In the genomic region with DNA sequence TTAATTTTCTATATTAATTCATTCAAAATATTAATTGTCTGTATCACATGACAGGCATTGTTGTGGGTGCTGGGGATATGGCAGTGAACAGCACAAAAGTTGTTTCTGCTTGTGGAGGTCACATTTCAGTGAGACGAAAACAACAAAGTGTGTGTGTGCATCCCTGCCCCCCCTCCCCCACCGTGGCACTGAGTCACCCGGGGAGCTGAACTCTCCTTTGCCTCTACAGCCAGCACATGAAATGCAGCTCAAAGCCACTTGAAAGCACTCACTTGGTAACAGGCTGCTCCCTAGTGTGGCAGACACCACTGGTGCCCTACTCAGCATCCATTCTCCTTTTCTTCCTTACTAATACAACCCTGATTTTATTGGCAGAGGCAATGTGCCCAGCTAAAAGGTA, we compare ENCODE assay signal across 9 cellular contexts. TPM values are rescaled to one million over a fixed set of nuclear protein-coding genes. Genes with fewer than 3 reads are reported as not detected.
A peak's percentile ranks its signal among the peaks of the same experiment; 100 is the strongest.
DNase-seq lines count a peak whose midpoint lies in the region; ATAC-seq and TF ChIP-seq lines count a peak whose summit lies in the region.
"Had no signal": no experiment of that assay in that cellular context is flagged by ENCODE, and none has a peak within 500 bp of the region (broad histone marks: within the 10 kb centered on the region; RNA-seq: fewer than 3 reads in every experiment).

No MANE protein-coding gene starts in this region.

- no peak for TF ChIP-seq POLR2A in heart left ventricle (IDR thresholded peaks at IDR 0.05)

- POLR2A ChIA-PET in activated CD4-positive, alpha-beta T cell treated with anti-CD3 and anti-CD28 coated beads, Interleukin-2, amount 10 ng/mL, durations not matched to agents 7 days and 5 days (lab: Charles Lee), result no interaction called here

- H3K4me3 Mint-ChIP-seq in activated CD4-positive, alpha-beta T cell treated with anti-CD3 and anti-CD28 coated beads, Interleukin-2, amount 10 ng/mL, durations not matched to agents 7 days and 5 days, result no peak overlapping the region

- no peak overlapping the region for H3K27ac ChIP-seq in heart left ventricle

- peak; percentile 6 for DNase-seq in NCI-H1694 treated with DMSO at 0.1 percent for 48 hours (lab: John Stamatoyannopoulos, UW)
- no peak for DNase-seq in NCI-H1694 (lab: John Stamatoyannopoulos, UW)
- peak; percentile 62 for DNase-seq in activated CD4-positive, alpha-beta T cell treated with anti-CD3 and anti-CD28 coated beads, Interleukin-2, amount 10 ng/mL, durations not matched to agents 7 days and 5 days
- peak; percentile 47 for DNase-seq in choroid plexus epithelial cell (ENCODE audit: low read depth)
- DNase-seq in stimulated activated CD8-positive, alpha-beta memory T cell treated with anti-CD3 and anti-CD28 coated beads, Interleukin-4, amount 100 ng/mL, for 48 hours, result peak; percentile 76
- no peak for DNase-seq in heart left ventricle
- DNase-seq: NCI-H1105 had no signal

- no peaks in the 10 kb centered on the region for H3K9me3 ChIP-seq in heart left ventricle

- no peaks in the 10 kb centered on the region for H3K27me3 ChIP-seq in heart left ventricle

- ATAC-seq in heart left ventricle (no peak), HG03280 (IDR thresholded peaks at IDR 0.05; ENCODE audit: unreplicated experiment) (no peak), GM18858 (IDR thresholded peaks at IDR 0.05; ENCODE audit: unreplicated experiment) (no peak)

- H3K4me1 Mint-ChIP-seq in activated CD4-positive, alpha-beta T cell treated with anti-CD3 and anti-CD28 coated beads, Interleukin-2, amount 10 ng/mL, durations not matched to agents 7 days and 5 days, result peaks cover 12% of the 10 kb centered on the region

- intact Hi-C loops in heart left ventricle (cut with DNase I), result no loop called here

- H3K27ac Mint-ChIP-seq in activated CD4-positive, alpha-beta T cell treated with anti-CD3 and anti-CD28 coated beads, Interleukin-2, amount 10 ng/mL, durations not matched to agents 7 days and 5 days, result no peak overlapping the region

- H3K27me3 Mint-ChIP-seq in activated CD4-positive, alpha-beta T cell treated with anti-CD3 and anti-CD28 coated beads, Interleukin-2, amount 10 ng/mL, durations not matched to agents 7 days and 5 days, result peaks cover 2% of the 10 kb centered on the region

- H3K4me3 ChIP-seq in choroid plexus epithelial cell (ENCODE audit: low read depth, low read length) (no peak overlapping the region), heart left ventricle (no peak overlapping the region)

- H3K9me3 Mint-ChIP-seq in activated CD4-positive, alpha-beta T cell treated with anti-CD3 and anti-CD28 coated beads, Interleukin-2, amount 10 ng/mL, durations not matched to agents 7 days and 5 days, result no peaks in the 10 kb centered on the region

- H3K36me3 ChIP-seq in heart left ventricle, result no peaks in the 10 kb centered on the region

- no peaks in the 10 kb centered on the region for H3K4me1 ChIP-seq in heart left ventricle

- CTCF ChIA-PET in activated CD4-positive, alpha-beta T cell treated with anti-CD3 and anti-CD28 coated beads, Interleukin-2, amount 10 ng/mL, durations not matched to agents 7 days and 5 days (lab: Charles Lee), result interaction anchor here (0.9 to 1.8 kb wide), 7 partner anchors 10 to 179 kb away, joined by 3 to 4 read pairs (median 3); partner anchors contain the start of gene SCAMP5

- no peak for TF ChIP-seq CTCF in choroid plexus epithelial cell (conservative IDR thresholded peaks at IDR 0.05; ENCODE audit: low read depth, low read length)
- no peak for TF ChIP-seq CTCF in heart left ventricle (IDR thresholded peaks at IDR 0.05)

- 25 to 32% (median 25%) methylated on average over 3 of the region's 3 CpGs for WGBS in heart left ventricle, 4 donors

- H3K36me3 Mint-ChIP-seq in activated CD4-positive, alpha-beta T cell treated with anti-CD3 and anti-CD28 coated beads, Interleukin-2, amount 10 ng/mL, durations not matched to agents 7 days and 5 days (ENCODE audit: low read depth), result no peaks in the 10 kb centered on the region

RNA-seq across cellular contexts. Expression of gene SCAMP5, which starts 16.9 kb away (rescaled TPM):
- 1 to 10 TPM; 2.0 to 3.0 TPM for total RNA-seq in activated CD4-positive, alpha-beta T cell treated with anti-CD3 and anti-CD28 coated beads, Interleukin-2, amount 10 ng/mL, durations not matched to agents 7 days and 5 days
- total RNA-seq in heart left ventricle, result 1 to 10 TPM; 1.7 to 7.1 (median 4.2) TPM
- polyA plus RNA-seq in heart left ventricle, result 1 to 10 TPM in 1 of 2 donors, under 1 TPM in 1; 0.91 to 7.4 TPM

RNA-seq across cellular contexts. Expression of gene RPP25, which starts 21.9 kb away (rescaled TPM):
- total RNA-seq in activated CD4-positive, alpha-beta T cell treated with anti-CD3 and anti-CD28 coated beads, Interleukin-2, amount 10 ng/mL, durations not matched to agents 7 days and 5 days, result 1 to 10 TPM; 6.4 TPM
- total RNA-seq in heart left ventricle, result 1 to 10 TPM; 1.1 to 5.8 (median 2.1) TPM
- polyA plus RNA-seq in heart left ventricle, result 1 to 10 TPM; 1.6 to 4.0 TPM

RNA-seq across cellular contexts. Expression of gene COX5A, which starts 40.6 kb away (rescaled TPM):
- 100 to 1,000 TPM; 236 to 239 TPM for total RNA-seq in activated CD4-positive, alpha-beta T cell treated with anti-CD3 and anti-CD28 coated beads, Interleukin-2, amount 10 ng/mL, durations not matched to agents 7 days and 5 days
- 1,000 to 10,000 TPM in 5 of 9 donors, 100 to 1,000 TPM in 4; 754 to 1,537 (median 1,120) TPM for total RNA-seq in heart left ventricle
- 1,000 to 10,000 TPM; 1,480 to 2,918 TPM for polyA plus RNA-seq in heart left ventricle

RNA-seq across cellular contexts. Expression of gene PPCDC, which starts 44.9 kb away (rescaled TPM):
- total RNA-seq in activated CD4-positive, alpha-beta T cell treated with anti-CD3 and anti-CD28 coated beads, Interleukin-2, amount 10 ng/mL, durations not matched to agents 7 days and 5 days, result 10 to 100 TPM; 19.6 to 20.7 TPM
- total RNA-seq in heart left ventricle, result 10 to 100 TPM in 2 of 9 donors, 1 to 10 TPM in 7; 3.6 to 13.0 (median 4.9) TPM
- polyA plus RNA-seq in heart left ventricle, result 1 to 10 TPM; 8.2 to 9.3 TPM

Comparison
In these comparisons a context has a peak if more than half of its experiments do, and no peak if none do; other contexts are left out.
1. DNase-seq: peak in NCI-H1694 treated with DMSO at 0.1 percent for 48 hours (single experiment), activated CD4-positive, alpha-beta T cell treated with anti-CD3 and anti-CD28 coated beads, Interleukin-2, amount 10 ng/mL, durations not matched to agents 7 days and 5 days (single experiment), choroid plexus epithelial cell (single experiment) and stimulated activated CD8-positive, alpha-beta memory T cell treated with anti-CD3 and anti-CD28 coated beads, Interleukin-4, amount 100 ng/mL, for 48 hours (single experiment); none in NCI-H1694 (single experiment) and heart left ventricle (0 of 5).